ENCODE assay signal across 8 cellular contexts in the genomic region with DNA sequence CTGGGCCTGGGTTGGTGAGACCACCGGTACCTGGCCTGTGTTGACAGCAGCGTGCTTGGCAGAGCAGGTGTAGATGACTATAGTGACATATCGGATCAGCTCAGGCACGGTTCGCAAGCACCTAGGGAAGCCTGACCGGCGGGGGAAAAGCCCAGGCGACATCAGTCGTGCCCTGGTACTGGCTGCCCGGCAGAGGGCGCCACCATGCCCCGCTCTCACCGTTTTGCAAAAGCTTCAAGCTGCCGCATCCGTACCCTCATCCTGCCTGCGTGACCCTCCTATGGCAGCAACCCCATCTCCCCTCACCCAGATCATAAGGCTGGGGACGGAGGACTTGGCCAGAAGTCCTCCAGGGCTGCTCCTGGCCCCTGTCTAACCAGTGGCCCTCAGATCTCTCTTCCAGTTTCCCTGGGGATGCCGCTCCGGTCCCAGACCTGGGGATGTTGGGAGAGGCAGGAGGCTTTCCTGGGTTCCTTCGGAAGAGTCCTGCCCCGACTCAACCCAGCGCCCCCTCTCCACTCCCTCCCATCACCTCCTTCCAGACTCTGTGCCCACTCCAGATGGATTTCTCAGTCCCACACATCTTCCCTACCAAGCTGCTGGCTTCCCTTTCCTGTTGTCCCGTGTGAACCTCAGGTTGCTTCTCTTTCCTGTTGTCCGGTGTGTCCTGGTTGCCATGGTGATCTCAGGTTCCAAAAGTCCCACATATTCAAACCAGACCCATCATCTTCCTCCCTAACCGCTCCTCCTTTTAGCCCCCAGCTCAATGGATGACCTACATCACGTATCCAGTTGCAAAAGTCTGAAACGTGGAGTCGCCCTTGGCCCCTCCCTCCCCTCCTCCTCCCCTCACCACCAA. TPM values are rescaled to one million over a fixed set of nuclear protein-coding genes. Genes with fewer than 3 reads are reported as not detected.
DNase-seq lines count a peak whose midpoint lies in the region; ATAC-seq and TF ChIP-seq lines count a peak whose summit lies in the region.

No MANE protein-coding gene starts in this region.

- H3K9me3 Mint-ChIP-seq in T-helper 1 cell treated with Interleukin-12 subunit alpha and Interleukin-12 subunit beta and Interleukin-4 antibody, amounts not matched to agents 30 μg/mL and 1 μg/mL, for 36 hours = no peaks in the 10 kb centered on the region

- H3K4me2 ChIP-seq in smooth muscle cell = peak overlapping the region; percentile 46

- 13% methylated on average over 28 of the region's 28 CpGs for WGBS in smooth muscle cell (ENCODE audit: low lambda C conversion rate)

- H3K9ac ChIP-seq in smooth muscle cell (ENCODE audit: low read depth) = no peak overlapping the region

- no peaks in the 10 kb centered on the region for H4K20me1 ChIP-seq in smooth muscle cell (ENCODE audit: low read depth)

- H3K4me3 ChIP-seq in GM12864 (ENCODE audit: low read depth, low read length) (no peak overlapping the region), smooth muscle cell (no peak overlapping the region)

- H3F3A ChIP-seq in smooth muscle cell (ENCODE audit: low read depth) = no peaks in the 10 kb centered on the region

- peaks cover 67% of the 10 kb centered on the region for H3K27me3 Mint-ChIP-seq in T-helper 1 cell treated with Interleukin-12 subunit alpha and Interleukin-12 subunit beta and Interleukin-4 antibody, amounts not matched to agents 30 μg/mL and 1 μg/mL, for 36 hours (ENCODE audit: low read depth)

- H3K36me3 ChIP-seq in smooth muscle cell (ENCODE audit: low read depth) = no peaks in the 10 kb centered on the region

- H2AFZ ChIP-seq in smooth muscle cell (ENCODE audit: low read depth) = no peak overlapping the region

- TF ChIP-seq CTCF in GM12864 (IDR thresholded peaks at IDR 0.05; ENCODE audit: low read depth, low read length, missing control alignments) (peak; percentile 99), LNCAP (IDR thresholded peaks at IDR 0.05) (peak; percentile 97), smooth muscle cell (IDR thresholded peaks at IDR 0.05; ENCODE audit: borderline replicate concordance, insufficient read depth, poor library complexity, severe bottlenecking) (peak; percentile 85)

- ATAC-seq in HG02981 (IDR thresholded peaks at IDR 0.05; ENCODE audit: unreplicated experiment) = no peak
- ATAC-seq in HG03159 (IDR thresholded peaks at IDR 0.05; ENCODE audit: unreplicated experiment) = no peak

- DNase-seq in GM12864 (ENCODE audit: low read depth) = peak; percentile 42
- peak; percentile 50 for DNase-seq in amniotic epithelial cell (ENCODE audit: low read depth)
- peak; percentile 7 to 18 for DNase-seq in hippocampal formation (lab: John Stamatoyannopoulos, UW)
- peak; percentile 20 for DNase-seq in smooth muscle cell (lab: John Stamatoyannopoulos, UW; ENCODE audit: unreplicated experiment)

- H3K27me3 ChIP-seq in smooth muscle cell (ENCODE audit: low read depth) = peaks cover 97% of the 10 kb centered on the region

- peak overlapping the region; percentile 80 for H3K27ac Mint-ChIP-seq in T-helper 1 cell treated with Interleukin-12 subunit alpha and Interleukin-12 subunit beta and Interleukin-4 antibody, amounts not matched to agents 30 μg/mL and 1 μg/mL, for 36 hours

- H3K4me1 ChIP-seq in smooth muscle cell (ENCODE audit: low read depth) = peaks cover 10% of the 10 kb centered on the region

- no peaks in the 10 kb centered on the region for H3K9me3 ChIP-seq in smooth muscle cell (replicated peaks; ENCODE audit: low read depth)

- no peak overlapping the region for H3K27ac ChIP-seq in smooth muscle cell (ENCODE audit: low read depth)

- H3K36me3 Mint-ChIP-seq in T-helper 1 cell treated with Interleukin-12 subunit alpha and Interleukin-12 subunit beta and Interleukin-4 antibody, amounts not matched to agents 30 μg/mL and 1 μg/mL, for 36 hours (ENCODE audit: low read depth) = no peaks in the 10 kb centered on the region

- no peaks in the 10 kb centered on the region for H3K79me2 ChIP-seq in smooth muscle cell (ENCODE audit: low read depth)

- H3K4me3 Mint-ChIP-seq in T-helper 1 cell treated with Interleukin-12 subunit alpha and Interleukin-12 subunit beta and Interleukin-4 antibody, amounts not matched to agents 30 μg/mL and 1 μg/mL, for 36 hours = peak overlapping the region; percentile 77

- peaks cover 20% of the 10 kb centered on the region for H3K4me1 Mint-ChIP-seq in T-helper 1 cell treated with Interleukin-12 subunit alpha and Interleukin-12 subunit beta and Interleukin-4 antibody, amounts not matched to agents 30 μg/mL and 1 μg/mL, for 36 hours (ENCODE audit: low read depth)

RNA-seq across cellular contexts. Expression of a gene that starts 13.7 kb away (rescaled TPM):
- total RNA-seq in smooth muscle cell = 4.7 and 4.9 TPM in 2 replicates
- polyA plus RNA-seq in smooth muscle cell = 3.0 and 3.7 TPM in 2 replicates

RNA-seq across cellular contexts. Expression of a gene that starts 35.0 kb away (rescaled TPM):
- total RNA-seq in smooth muscle cell = 0.18 and 0.27 TPM in 2 replicates
- polyA plus RNA-seq in smooth muscle cell = 0.69 and 1.1 TPM in 2 replicates

RNA-seq across cellular contexts. Expression of a gene that starts 44.5 kb away (rescaled TPM):
- 1.1 and 1.7 TPM in 2 replicates for total RNA-seq in smooth muscle cell
- polyA plus RNA-seq in smooth muscle cell = 0.25 and 2.3 TPM in 2 replicates

RNA-seq across cellular contexts. Expression of a gene that starts 50.0 kb away (rescaled TPM):
- total RNA-seq in smooth muscle cell = not detected in 2 replicates
- polyA plus RNA-seq in smooth muscle cell = not detected in 2 replicates
